8 cellular contexts compared by ENCODE assay signal in the genomic region with DNA sequence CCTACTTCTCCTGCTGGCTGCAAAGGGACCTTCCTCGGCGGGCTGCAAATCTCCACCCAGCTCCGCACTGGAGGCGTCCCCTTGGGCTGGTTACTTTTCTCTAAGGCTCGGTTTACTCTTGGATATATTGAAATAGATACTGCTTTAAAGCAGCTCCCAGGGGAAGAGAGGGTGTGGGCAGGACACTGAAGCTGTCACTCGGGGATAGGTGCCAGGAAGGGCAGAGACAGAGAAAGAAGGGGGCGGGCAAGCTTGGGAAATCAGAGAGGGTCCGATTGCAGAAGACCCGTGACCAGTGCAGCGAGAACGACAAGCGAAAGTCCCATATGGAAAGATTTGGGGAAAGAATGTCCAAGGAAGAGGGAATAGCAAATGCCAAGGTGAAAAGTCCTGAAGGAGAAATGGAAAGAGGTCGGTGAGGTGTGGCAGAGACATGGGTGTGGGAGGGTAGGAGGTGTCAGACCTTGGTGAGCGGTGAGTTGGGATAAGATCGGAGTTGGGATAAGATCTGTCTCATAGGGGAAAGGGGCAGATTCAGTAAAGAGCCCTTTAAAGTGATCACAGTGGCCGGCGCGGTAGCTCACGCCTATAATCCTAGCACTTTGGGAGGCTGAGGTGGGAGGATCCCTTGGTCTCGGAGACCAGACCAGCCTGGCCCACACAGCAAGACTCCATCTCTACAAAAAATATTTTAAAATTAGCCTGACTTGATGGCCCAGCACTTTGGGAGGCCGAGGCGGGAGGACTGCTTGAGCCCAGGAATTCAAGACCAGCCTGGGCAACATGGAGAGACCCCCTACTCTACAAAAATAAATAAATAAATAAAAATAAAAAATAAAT.
DNase-seq lines count a peak whose midpoint lies in the region.

No MANE protein-coding gene starts in this region.

- H3K27me3 ChIP-seq in adipocyte (replicated peaks; ENCODE audit: control insufficient read depth, insufficient read depth, low read length) (no peaks in the 10 kb centered on the region), iPS-18a (ENCODE audit: control insufficient read depth, insufficient read depth, low read length) (peaks cover 7% of the 10 kb centered on the region)

- H3K9me3 ChIP-seq in adipocyte (ENCODE audit: control insufficient read depth, low read length) = no peaks in the 10 kb centered on the region
- no peaks in the 10 kb centered on the region for H3K9me3 ChIP-seq in iPS-18a (ENCODE audit: control insufficient read depth, low read depth, low read length)

- DNase-seq in NCI-H1092 (lab: John Stamatoyannopoulos, UW) (peak; percentile 56), NCI-H1092 treated with DMSO at 0.1 percent for 48 hours (lab: John Stamatoyannopoulos, UW) (no peak), adipocyte (ENCODE audit: low read depth) (peak; percentile 43), substantia nigra (lab: John Stamatoyannopoulos, UW) (peak in 2 of 49 donors; percentile 8 to 47), NCI-H2196 treated with DMSO at 0.1 percent for 48 hours (lab: John Stamatoyannopoulos, UW; ENCODE audit: unreplicated experiment) (no peak), HuH-7.5 (ENCODE audit: low spot score) (no peak)
- no peak for DNase-seq in activated CD4-positive, alpha-beta T cell treated with anti-CD3 and anti-CD28 coated beads for 1 hour

- H3K36me3 ChIP-seq in adipocyte (ENCODE audit: control insufficient read depth, insufficient read depth, low read length, severe bottlenecking) (peaks cover 16% of the 10 kb centered on the region), iPS-18a (ENCODE audit: control insufficient read depth, low read depth, low read length) (peaks cover 18% of the 10 kb centered on the region)

- H3K27ac ChIP-seq in iPS-18a (ENCODE audit: low read length) (no peak overlapping the region), substantia nigra (ENCODE audit: low read depth, low read length, poor library complexity, severe bottlenecking) (peak overlapping the region; percentile 82)

- H3K4me1 ChIP-seq in adipocyte (ENCODE audit: control insufficient read depth, insufficient read depth, low read length) (peaks cover 33% of the 10 kb centered on the region), iPS-18a (ENCODE audit: control insufficient read depth, low read depth, low read length) (peaks cover 13% of the 10 kb centered on the region)

- H3K9ac ChIP-seq in adipocyte (ENCODE audit: low read length) (peak overlapping the region; percentile 94), iPS-18a (ENCODE audit: low read length) (no peak overlapping the region)

- H3K4me3 ChIP-seq in adipocyte (ENCODE audit: low read length) (peak overlapping the region; percentile 89), iPS-18a (ENCODE audit: low read length) (peak overlapping the region; percentile 78)

Comparison
In these comparisons a context has a peak if more than half of its experiments do, and no peak if none do; other contexts are left out.
1. DNase-seq: peak in NCI-H1092 (single experiment) and adipocyte (single experiment); none in NCI-H1092 treated with DMSO at 0.1 percent for 48 hours (single experiment), NCI-H2196 treated with DMSO at 0.1 percent for 48 hours (single experiment), activated CD4-positive, alpha-beta T cell treated with anti-CD3 and anti-CD28 coated beads for 1 hour (single experiment) and HuH-7.5 (single experiment).